8 cellular contexts compared by ENCODE assay signal in the genomic region with DNA sequence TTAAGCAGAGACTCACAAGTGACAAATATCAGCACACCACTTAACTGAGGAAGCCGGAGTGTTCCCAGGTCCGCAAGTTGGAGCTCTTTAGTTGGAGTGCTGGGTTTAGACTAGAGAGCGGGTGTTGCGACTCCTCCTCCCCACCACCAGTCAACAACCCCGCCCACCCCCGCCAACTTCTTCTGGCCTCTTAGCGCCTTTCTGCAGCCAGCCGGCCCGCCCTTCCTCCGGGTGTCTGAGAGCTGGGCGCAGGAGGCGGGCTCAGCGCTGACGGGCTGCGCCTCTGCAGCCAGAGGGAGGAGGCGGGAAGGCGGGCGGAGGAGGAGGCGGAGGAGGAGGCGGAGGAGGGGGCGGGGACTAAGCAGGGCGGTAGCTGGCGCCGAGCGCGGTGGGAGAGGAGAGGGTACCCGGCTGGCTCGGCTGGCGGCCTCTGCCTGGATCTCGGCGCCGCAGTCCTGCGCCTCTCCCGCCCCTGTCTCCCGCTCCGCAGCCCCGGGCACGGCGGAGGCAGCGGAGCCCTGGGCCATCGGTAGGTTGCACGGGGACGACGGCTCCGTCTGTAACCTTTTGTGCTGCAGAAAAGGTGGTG. TPM values are rescaled to one million over a fixed set of nuclear protein-coding genes. Genes with fewer than 3 reads are reported as not detected.
DNase-seq lines count a peak whose midpoint lies in the region; ATAC-seq, FAIRE-seq and TF ChIP-seq lines count a peak whose summit lies in the region.

A gene with protein sequence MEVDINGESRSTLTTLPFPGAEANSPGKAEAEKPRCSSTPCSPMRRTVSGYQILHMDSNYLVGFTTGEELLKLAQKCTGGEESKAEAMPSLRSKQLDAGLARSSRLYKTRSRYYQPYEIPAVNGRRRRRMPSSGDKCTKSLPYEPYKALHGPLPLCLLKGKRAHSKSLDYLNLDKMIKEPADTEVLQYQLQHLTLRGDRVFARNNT (plus strand): TSS at position 396 of the 589 bp plus-strand sequence. CDS start 17,157 bp downstream, outside the sequence.

- H3K27ac ChIP-seq in caudate nucleus (ENCODE audit: low read depth, low read length), result peak within 1 kb of the TSS; percentile 95
- peak within 1 kb of the TSS; percentile 72 to 97 for H3K27ac ChIP-seq in small intestine (ENCODE audit: low read depth in 1 of 2, low read length in 1 of 2)

- peak within 1 kb of the TSS; percentile 88 for H3K4me3 Mint-ChIP-seq in activated B cell treated with CpG ODN at 0.5 μM for 24 hours

- peak; percentile 95 for DNase-seq in AG08396 (ENCODE audit: low spot score)
- peak; percentile 97 for DNase-seq in NCI-H226
- DNase-seq in activated B cell treated with CpG ODN at 0.5 μM for 24 hours, result peak; percentile 84
- DNase-seq in caudate nucleus (lab: John Stamatoyannopoulos, UW), result peak in 60 of 61 donors; percentile 43 to 97 (median 91)
- peak; percentile 93 for DNase-seq in iPS-NIHi11 (ENCODE audit: low spot score)
- DNase-seq in small intestine, result peak; percentile 99

- peaks cover 4% of the 10 kb centered on the region for H3K36me3 Mint-ChIP-seq in activated B cell treated with CpG ODN at 0.5 μM for 24 hours (ENCODE audit: low read depth)

- in situ Hi-C loops in GM18951 (cut with MboI; ENCODE audit: low sequenced_read_pairs, unreplicated experiment), result no loop called here

- H3K27me3 Mint-ChIP-seq in activated B cell treated with CpG ODN at 0.5 μM for 24 hours, result peaks cover 2% of the 10 kb centered on the region

- no peak for FAIRE-seq in small intestine (lab: Jason Lieb, UNC)

- no peaks in the 10 kb centered on the region for H3K9me3 Mint-ChIP-seq in activated B cell treated with CpG ODN at 0.5 μM for 24 hours

- H3K9me3 ChIP-seq in small intestine (ENCODE audit: control insufficient read depth, low read depth), result no peaks in the 10 kb centered on the region

- POLR2A ChIA-PET in activated B cell treated with CpG ODN at 0.5 μM for 24 hours (lab: Charles Lee), result interaction anchor here (0.7 to 2.5 kb wide), 9 partner anchors 11 to 503 kb away, joined by 3 to 41 read pairs (median 5); partner anchors contain the start of genes GIN1, PAM and PPIP5K2

- TF ChIP-seq POLR2A in GM18951 (IDR thresholded peaks at IDR 0.05; ENCODE audit: extremely low read depth, insufficient read depth, insufficient read length), result peak; percentile 85

- intact Hi-C loops in activated B cell treated with CpG ODN at 0.5 μM for 24 hours (cut with micrococcal nuclease), result loop anchor here (1.0 to 2.0 kb wide), 4 partner anchors 34 to 502 kb away; partner anchors contain the start of genes GIN1, NUDT12 and PPIP5K2

- ATAC-seq in HG03175 (IDR thresholded peaks at IDR 0.05; ENCODE audit: unreplicated experiment) (peak; percentile 81), activated B cell treated with CpG ODN at 0.5 μM for 24 hours (ENCODE audit: low read depth) (peak; percentile 94)

- CTCF ChIA-PET in activated B cell treated with CpG ODN at 0.5 μM for 24 hours (lab: Charles Lee), result interaction anchor here (1.1 to 1.6 kb wide), 2 partner anchors 26 to 34 kb away, joined by 3 to 4 read pairs; no protein-coding TSS in a partner anchor

- H3K4me3 ChIP-seq in small intestine (ENCODE audit: low read depth in 1 of 2, low read length in 2 of 2), result peak within 1 kb of the TSS; percentile 76 to 88

- H3K4me1 Mint-ChIP-seq in activated B cell treated with CpG ODN at 0.5 μM for 24 hours, result peaks cover 19% of the 10 kb centered on the region

- no peaks in the 10 kb centered on the region for H3K36me3 ChIP-seq in small intestine (ENCODE audit: control insufficient read depth in 2 of 2, insufficient read depth in 2 of 2, low read length in 2 of 2)

- peaks cover 3 to 10% of the 10 kb centered on the region in 2 donors for H3K4me1 ChIP-seq in small intestine (ENCODE audit: control insufficient read depth in 2 of 2, insufficient read depth in 1 of 2, low read depth in 1 of 2, low read length in 1 of 2)

- TF ChIP-seq CTCF in activated B cell treated with CpG ODN at 0.5 μM for 24 hours (IDR thresholded peaks at IDR 0.05), result no peak

- WGBS in small intestine, 3 donors, result 0 to 1% (median 1%) methylated on average over 24 to 45 of the region's 45 CpGs

- H3K27ac Mint-ChIP-seq in activated B cell treated with CpG ODN at 0.5 μM for 24 hours, result peak within 1 kb of the TSS; percentile 84

- no peaks in the 10 kb centered on the region for H3K27me3 ChIP-seq in small intestine (ENCODE audit: control insufficient read depth in 2 of 2, insufficient read depth in 2 of 2, low read length in 2 of 2)

RNA-seq across cellular contexts. Expression of the gene that starts here (rescaled TPM):
- 3.9 and 5.1 TPM in 2 replicates for total RNA-seq in activated B cell treated with CpG ODN at 0.5 μM for 24 hours
- polyA plus RNA-seq in small intestine, result 10 to 100 TPM in 1 of 3 donors, 1 to 10 TPM in 2; 9.2 to 23.7 (median 9.8) TPM

Comparison
In these comparisons a context has a peak if more than half of its experiments do, and no peak if none do; other contexts are left out.
1. Peak in every context shown above with its lines: DNase-seq, ATAC-seq, H3K4me3 ChIP-seq and H3K27ac ChIP-seq.